In genomic region chr5:5919411-5919810, GRCh38 we compare ENCODE assay signal across 26 cellular contexts.
"Had no signal": no experiment of that assay in that cellular context is flagged by ENCODE, and none has a peak within 500 bp of the region (broad histone marks: within the 10 kb centered on the region; RNA-seq: fewer than 3 reads in every experiment).

No MANE protein-coding gene starts in this region.

- H3K36me3 ChIP-seq: stomach, suprapubic skin, thoracic aorta, thyroid gland, tibial artery, tibial nerve, transverse colon, upper lobe of left lung, upper lobe of right lung, uterus, vagina had no signal

- DNase-seq: stimulated activated CD4-positive, alpha-beta T cell treated with anti-CD3 and anti-CD28 coated beads, Interleukin-2, amount 100 ng/mL, for 48 hours; stimulated activated CD4-positive, alpha-beta T cell treated with anti-CD3 and anti-CD28 coated beads, Interleukin-4, amount 100 ng/mL, for 1 hour; stimulated activated CD4-positive, alpha-beta T cell treated with anti-CD3 and anti-CD28 coated beads, Interleukin-4, amount 100 ng/mL, for 24 hours; stimulated activated CD4-positive, alpha-beta T cell treated with anti-CD3 and anti-CD28 coated beads, Interleukin-4, amount 100 ng/mL, for 4 hours; stimulated activated CD8-positive, alpha-beta memory T cell treated with anti-CD3 and anti-CD28 coated beads, Interleukin-4, amount 100 ng/mL, for 48 hours; stimulated activated naive B cell treated with anti-CD40 and anti-IgM and Interleukin-4, amounts not matched to agents 10 μg/mL and 1 μg/mL and 100 μg/mL, for 72 hours; stimulated activated naive CD4-positive, alpha-beta T cell; stimulated activated naive CD4-positive, alpha-beta T cell treated with Interleukin-2 at 50 U/mL for 16 hours; stimulated activated naive CD8-positive, alpha-beta T cell treated with anti-CD3 and anti-CD28 coated beads, Interleukin-15, amount 100 ng/mL, for 72 hours; stimulated activated naive CD8-positive, alpha-beta T cell treated with anti-CD3 and anti-CD28 coated beads, Interleukin-15, Interleukin-2, amounts not matched to agents 100 U/mL and 50 U/mL, for 24 hours; stomach; substantia nigra; testis; thyroid gland; tibial artery; transverse colon; trophoblast cell; upper lobe of left lung; upper lobe of right lung; uterus had no signal

- ATAC-seq: stimulated activated effector memory CD8-positive, alpha-beta T cell treated with anti-CD3 and anti-CD28 coated beads, Interleukin-12 subunit alpha, Interleukin-12 subunit beta, amount 100 ng/mL, for 72 hours; stimulated activated memory B cell treated with anti-CD40 and anti-IgM and Interleukin-4, amounts not matched to agents 10 μg/mL and 1 μg/mL and 100 μg/mL, for 72 hours; stimulated activated naive B cell treated with anti-CD40 and anti-IgM and Interleukin-4, amounts not matched to agents 10 μg/mL and 1 μg/mL and 100 μg/mL, for 72 hours; stimulated activated naive CD8-positive, alpha-beta T cell treated with anti-CD3 and anti-CD28 coated beads, Interleukin-15, amount 100 ng/mL, for 72 hours; stimulated activated naive CD8-positive, alpha-beta T cell treated with anti-CD3 and anti-CD28 coated beads, Interleukin-15, Interleukin-2, amounts not matched to agents 100 U/mL and 50 U/mL, for 24 hours; upper lobe of right lung had no signal

- H3K4me1 ChIP-seq: stomach, suprapubic skin, testis, thyroid gland, tibial artery, tibial nerve, transverse colon, upper lobe of left lung, upper lobe of right lung, uterus, vagina had no signal

- H3K27me3 ChIP-seq: stomach, suprapubic skin, testis, thyroid gland, tibial artery, tibial nerve, transverse colon, upper lobe of left lung, upper lobe of right lung, uterus, vagina had no signal

- H3K27ac ChIP-seq: stomach, suprapubic skin, testis, thoracic aorta, thyroid gland, tibial artery, tibial nerve, transverse colon, upper lobe of left lung, upper lobe of right lung, uterus, vagina had no signal

- H3K9me3 ChIP-seq: stomach, suprapubic skin, testis, thoracic aorta, thyroid gland, tibial artery, tibial nerve, transverse colon, upper lobe of left lung, upper lobe of right lung, uterus, vagina had no signal

- H3K4me3 ChIP-seq: stomach, suprapubic skin, testis, thoracic aorta, thyroid gland, tibial artery, tibial nerve, transverse colon, upper lobe of left lung, upper lobe of right lung, uterus, vagina had no signal
